Comparison of ENCODE assay signal across 14 cellular contexts in the genomic region with DNA sequence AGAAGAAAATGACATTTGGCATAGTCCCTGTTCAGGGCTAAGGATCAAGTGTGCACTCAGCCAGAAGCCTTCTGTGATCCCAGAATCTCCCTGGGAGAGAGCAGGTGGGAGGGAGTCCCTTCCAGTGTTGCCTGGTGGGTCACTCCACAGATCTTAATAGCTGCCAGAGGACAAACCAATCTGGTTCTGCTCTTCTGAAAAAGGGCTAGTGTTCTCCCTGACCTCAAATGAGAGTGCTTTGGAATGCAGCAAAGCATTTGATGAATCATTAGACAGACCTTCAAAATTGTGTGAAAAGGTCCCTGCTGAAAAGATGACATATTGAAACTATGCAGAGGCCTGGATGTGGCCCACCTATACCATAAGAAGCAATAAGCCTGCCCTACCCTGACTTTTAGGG.
DNase-seq lines count a peak whose midpoint lies in the region; ATAC-seq, FAIRE-seq and TF ChIP-seq lines count a peak whose summit lies in the region.
"Had no signal": no experiment of that assay in that cellular context is flagged by ENCODE, and none has a peak within 500 bp of the region (broad histone marks: within the 10 kb centered on the region; RNA-seq: fewer than 3 reads in every experiment).

No MANE protein-coding gene starts in this region.

- H3K9me3 ChIP-seq in astrocyte (ENCODE audit: insufficient read depth, low read depth, low read length), result no peaks in the 10 kb centered on the region

- no peaks in the 10 kb centered on the region for H3K36me3 ChIP-seq in astrocyte (ENCODE audit: insufficient read depth, low read length)

- H3K4me3 Mint-ChIP-seq in astrocyte (ENCODE audit: unreplicated experiment), result no peak overlapping the region
- H3K4me3 Mint-ChIP-seq: naive thymus-derived CD4-positive, alpha-beta T cell; stimulated activated naive B cell treated with anti-CD40 and anti-IgM and Interleukin-4, amounts not matched to agents 10 μg/mL and 1 μg/mL and 100 μg/mL, for 72 hours had no signal

- no peaks in the 10 kb centered on the region for H3K27me3 ChIP-seq in astrocyte (ENCODE audit: insufficient read depth, low read length)

- H3K9ac ChIP-seq in astrocyte (ENCODE audit: low read length), result no peak overlapping the region

- TF ChIP-seq CTCF in astrocyte (IDR thresholded peaks at IDR 0.05; ENCODE audit: insufficient read depth, low read depth, low read length), result no peak

- peak; percentile 34 for DNase-seq in A172 (ENCODE audit: low spot score)
- DNase-seq in HT1080 (ENCODE audit: low read depth), result peak; percentile 67
- peak; percentile 89 for DNase-seq in astrocyte (ENCODE audit: low read depth)
- DNase-seq in islet precursor cell, result peak; percentile 95
- DNase-seq in H4 (ENCODE audit: low spot score), result no peak
- DNase-seq in SIG-M5 (lab: John Stamatoyannopoulos, UW), result no peak
- DNase-seq: activated CD4-positive, alpha-beta T cell treated with anti-CD3 and anti-CD28 coated beads for 48 hours; activated naive CD4-positive, alpha-beta T cell; naive thymus-derived CD4-positive, alpha-beta T cell; NCI-H345; SHP77 treated with DMSO at 0.1 percent for 48 hours; stimulated activated naive B cell treated with anti-CD40 and anti-IgM and Interleukin-4, amounts not matched to agents 10 μg/mL and 1 μg/mL and 100 μg/mL, for 72 hours had no signal

- peak overlapping the region; percentile 96 for H3K27ac Mint-ChIP-seq in astrocyte (ENCODE audit: unreplicated experiment)
- H3K27ac Mint-ChIP-seq: naive thymus-derived CD4-positive, alpha-beta T cell; stimulated activated naive B cell treated with anti-CD40 and anti-IgM and Interleukin-4, amounts not matched to agents 10 μg/mL and 1 μg/mL and 100 μg/mL, for 72 hours had no signal

- H3K27me3 Mint-ChIP-seq in astrocyte (ENCODE audit: low read depth, unreplicated experiment), result no peaks in the 10 kb centered on the region
- H3K27me3 Mint-ChIP-seq: stimulated activated naive B cell treated with anti-CD40 and anti-IgM and Interleukin-4, amounts not matched to agents 10 μg/mL and 1 μg/mL and 100 μg/mL, for 72 hours had no signal

- no peaks in the 10 kb centered on the region for H3K9me3 Mint-ChIP-seq in astrocyte (ENCODE audit: unreplicated experiment)

- H3K4me1 ChIP-seq in astrocyte (ENCODE audit: insufficient read depth, low read length), result peaks cover 17% of the 10 kb centered on the region

- no peak overlapping the region for H3K4me3 ChIP-seq in astrocyte (ENCODE audit: insufficient read depth, low read depth, low read length)

- no peak for ATAC-seq in HG02798 (IDR thresholded peaks at IDR 0.05; ENCODE audit: poor library complexity, unreplicated experiment)
- no peak for ATAC-seq in HG03135 (IDR thresholded peaks at IDR 0.05; ENCODE audit: unreplicated experiment)
- ATAC-seq: naive thymus-derived CD4-positive, alpha-beta T cell; stimulated activated naive B cell treated with anti-CD40 and anti-IgM and Interleukin-4, amounts not matched to agents 10 μg/mL and 1 μg/mL and 100 μg/mL, for 72 hours had no signal

- peaks cover 1% of the 10 kb centered on the region for H3K36me3 Mint-ChIP-seq in astrocyte (ENCODE audit: low read depth, unreplicated experiment)
- H3K36me3 Mint-ChIP-seq: naive thymus-derived CD4-positive, alpha-beta T cell; stimulated activated naive B cell treated with anti-CD40 and anti-IgM and Interleukin-4, amounts not matched to agents 10 μg/mL and 1 μg/mL and 100 μg/mL, for 72 hours had no signal

- peak overlapping the region; percentile 40 for H3K4me2 ChIP-seq in astrocyte (ENCODE audit: low read length)

- H4K20me1 ChIP-seq in astrocyte (ENCODE audit: insufficient read depth, low read length), result no peaks in the 10 kb centered on the region

- FAIRE-seq in astrocyte (lab: Jason Lieb, UNC), result peak; percentile 91

- no peak overlapping the region for H2AFZ ChIP-seq in astrocyte (ENCODE audit: low read depth, low read length)

- no peak overlapping the region for H3K27ac ChIP-seq in astrocyte (ENCODE audit: low read depth, low read length)

- H3K4me1 Mint-ChIP-seq in astrocyte (ENCODE audit: low read depth, unreplicated experiment), result peaks cover 35% of the 10 kb centered on the region
- H3K4me1 Mint-ChIP-seq: naive thymus-derived CD4-positive, alpha-beta T cell; stimulated activated naive B cell treated with anti-CD40 and anti-IgM and Interleukin-4, amounts not matched to agents 10 μg/mL and 1 μg/mL and 100 μg/mL, for 72 hours had no signal

- no peaks in the 10 kb centered on the region for H3K79me2 ChIP-seq in astrocyte (ENCODE audit: insufficient read depth, low read length)

Comparison
In these comparisons a context has a peak if more than half of its experiments do, and no peak if none do; other contexts are left out.
1. DNase-seq: peak in A172 (single experiment), HT1080 (single experiment), astrocyte (single experiment) and islet precursor cell (single experiment); none in H4 (single experiment) and SIG-M5 (single experiment).